ENCODE assay signal across 23 cellular contexts in genomic region chr17:32261937-32262510, GRCh38. TPM values are rescaled to one million over a fixed set of nuclear protein-coding genes. Genes with fewer than 3 reads are reported as not detected.
"Had no signal": no experiment of that assay in that cellular context is flagged by ENCODE, and none has a peak within 500 bp of the region (broad histone marks: within the 10 kb centered on the region; RNA-seq: fewer than 3 reads in every experiment).

No MANE protein-coding gene starts in this region.

- ATAC-seq: activated naive CD4-positive, alpha-beta T cell treated with anti-CD3 and anti-CD28 coated beads, Interleukin-2, amount 50 U/mL, for 72 hours; activated T-cell treated with anti-CD3 and anti-CD28 coated beads, Interleukin-2, amount 50 U/mL, for 4 hours; foreskin keratinocyte; left lung; sciatic nerve; stimulated activated naive CD8-positive, alpha-beta T cell treated with anti-CD3 and anti-CD28 coated beads, Interleukin-15, amount 100 ng/mL, for 72 hours had no signal

- H3K4me3 Mint-ChIP-seq: activated CD4-positive, alpha-beta T cell treated with anti-CD3 and anti-CD28 coated beads, Interleukin-2, amount 10 ng/mL, durations not matched to agents 7 days and 5 days; activated T-cell treated with anti-CD3 and anti-CD28 coated beads, Interleukin-2, amount 50 U/mL, for 4 hours; stimulated activated naive CD8-positive, alpha-beta T cell treated with anti-CD3 and anti-CD28 coated beads, Interleukin-15, amount 100 ng/mL, for 72 hours; type B pancreatic cell had no signal

- DNase-seq: activated CD4-positive, alpha-beta T cell treated with anti-CD3 and anti-CD28 coated beads, Interleukin-2, amount 10 ng/mL, durations not matched to agents 7 days and 5 days; activated CD8-positive, alpha-beta memory T cell treated with anti-CD3 and anti-CD28 coated beads, Interleukin-2, amount 50 U/mL, for 4 hours; activated effector memory CD4-positive, alpha-beta T cell treated with Interleukin-2 at 50 U/mL for 16 hours; activated T-cell treated with anti-CD3 and anti-CD28 coated beads, Interleukin-2, amount 50 U/mL, for 4 hours; amniotic stem cell; central memory CD4-positive, alpha-beta T cell; dorsolateral prefrontal cortex; foreskin keratinocyte; hypothalamus; left lung; mammary epithelial cell; midbrain; stimulated activated CD4-positive, alpha-beta T cell treated with anti-CD3 and anti-CD28 coated beads, Interleukin-4, amount 100 ng/mL, for 1 hour; stimulated activated naive CD8-positive, alpha-beta T cell treated with anti-CD3 and anti-CD28 coated beads, Interleukin-15, amount 100 ng/mL, for 72 hours had no signal

- H3K9me3 Mint-ChIP-seq: activated CD4-positive, alpha-beta T cell treated with anti-CD3 and anti-CD28 coated beads, Interleukin-2, amount 10 ng/mL, durations not matched to agents 7 days and 5 days; activated naive CD4-positive, alpha-beta T cell treated with anti-CD3 and anti-CD28 coated beads, Interleukin-2, amount 50 U/mL, for 72 hours; activated T-cell treated with anti-CD3 and anti-CD28 coated beads, Interleukin-2, amount 50 U/mL, for 4 hours; nephron; stimulated activated naive CD8-positive, alpha-beta T cell treated with anti-CD3 and anti-CD28 coated beads, Interleukin-15, amount 100 ng/mL, for 72 hours; type B pancreatic cell had no signal

- H3K27ac Mint-ChIP-seq: activated CD4-positive, alpha-beta T cell treated with anti-CD3 and anti-CD28 coated beads, Interleukin-2, amount 10 ng/mL, durations not matched to agents 7 days and 5 days; activated naive CD4-positive, alpha-beta T cell treated with anti-CD3 and anti-CD28 coated beads, Interleukin-2, amount 50 U/mL, for 72 hours; nephron; stimulated activated naive CD8-positive, alpha-beta T cell treated with anti-CD3 and anti-CD28 coated beads, Interleukin-15, amount 100 ng/mL, for 72 hours; type B pancreatic cell had no signal

- H3K4me2 ChIP-seq: smooth muscle cell had no signal

- H3K4me3 ChIP-seq: dorsolateral prefrontal cortex, left lung, prostate gland, smooth muscle cell, suprapubic skin had no signal

- H3K4me1 ChIP-seq: foreskin keratinocyte had no signal

- H3K9me3 ChIP-seq: left lung, prostate gland, suprapubic skin had no signal

- H3K27ac ChIP-seq: foreskin keratinocyte, left lung, prostate gland, suprapubic skin had no signal

- H3K36me3 ChIP-seq: left lung, prostate gland, suprapubic skin had no signal

- H3K27me3 ChIP-seq: dorsolateral prefrontal cortex had no signal

- H3K36me3 Mint-ChIP-seq: activated naive CD4-positive, alpha-beta T cell treated with anti-CD3 and anti-CD28 coated beads, Interleukin-2, amount 50 U/mL, for 72 hours; type B pancreatic cell had no signal

RNA-seq across cellular contexts. Expression of gene RHBDL3, which starts 3.6 kb away (rescaled TPM):
- total RNA-seq: epithelial cell of proximal tubule, foreskin keratinocyte, mammary epithelial cell, smooth muscle cell had no signal
- polyA plus RNA-seq: keratinocyte, smooth muscle cell had no signal
